ENCODE assay signal across 8 cellular contexts in the genomic region with DNA sequence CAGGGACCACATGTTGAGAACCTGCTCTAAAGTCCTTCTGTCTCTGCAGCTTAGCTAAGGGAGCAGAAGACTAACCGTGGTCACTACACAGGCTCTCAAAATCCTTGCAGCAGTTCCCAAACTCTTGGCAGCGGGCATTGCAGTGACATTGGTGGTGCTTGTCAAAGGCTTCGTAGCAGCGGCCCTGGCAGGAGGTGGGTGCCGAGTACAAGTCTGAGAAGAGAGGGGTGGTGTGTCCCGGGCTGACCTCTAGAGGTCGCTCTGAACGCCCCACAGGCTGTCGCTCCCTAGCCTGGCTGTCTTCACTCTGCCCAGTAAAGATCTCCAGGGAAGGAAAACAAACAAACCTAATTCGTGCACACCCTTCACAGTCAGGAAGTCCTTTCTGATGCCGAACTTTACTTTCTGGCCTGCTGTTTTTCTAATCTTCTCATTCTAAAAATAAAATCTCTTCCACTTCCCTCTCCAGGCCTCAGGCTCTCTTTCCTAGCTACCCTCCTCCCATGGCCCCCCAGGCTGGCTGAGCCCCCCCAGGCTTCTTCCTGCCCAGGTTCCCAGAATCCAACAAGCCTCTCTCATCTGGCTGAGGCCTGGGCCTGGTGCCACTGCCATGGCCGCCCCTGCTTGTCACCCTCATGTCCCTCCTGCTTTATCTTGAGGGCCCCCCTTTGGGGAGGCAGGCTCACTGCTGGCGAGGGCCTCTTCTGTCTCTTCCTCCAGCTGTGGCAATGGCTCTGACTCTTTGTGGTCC. TPM values are rescaled to one million over a fixed set of nuclear protein-coding genes. Genes with fewer than 3 reads are reported as not detected.
DNase-seq lines count a peak whose midpoint lies in the region; ATAC-seq, FAIRE-seq and TF ChIP-seq lines count a peak whose summit lies in the region.

No MANE protein-coding gene starts in this region.

- H3K9me3 Mint-ChIP-seq in chondrocyte (ENCODE audit: low read depth) = no peaks in the 10 kb centered on the region

- POLR2A ChIA-PET in A549 (lab: Yijun Ruan, JAX) = no interaction called here

- H3K27ac ChIP-seq in A549 (peak overlapping the region; percentile 42 to 50), WERI-Rb-1 (no peak overlapping the region), keratinocyte (ENCODE audit: control insufficient read depth, insufficient read depth, low read length) (no peak overlapping the region)

- H3K9me3 ChIP-seq in A549 (no peaks in the 10 kb centered on the region), WERI-Rb-1 (ENCODE audit: severe bottlenecking) (no peaks in the 10 kb centered on the region), keratinocyte (ENCODE audit: control insufficient read depth, low read depth, low read length) (no peaks in the 10 kb centered on the region)

- DNase-seq in A549 (ENCODE audit: low read depth in 1 of 2, low spot score in 1 of 2) (peak; percentile 83 to 91), NCI-H1694 (lab: John Stamatoyannopoulos, UW) (peak; percentile 67), WERI-Rb-1 (peak; percentile 83), chondrocyte (ENCODE audit: low spot score) (no peak), keratinocyte (ENCODE audit: low read depth, low spot score) (no peak), smooth muscle cell of the brain vasculature (ENCODE audit: low read depth, low spot score) (peak; percentile 75)
- no peak for DNase-seq in activated CD4-positive, CD25-positive, alpha-beta regulatory T cell (lab: John Stamatoyannopoulos, UW)

- H3K4me2 ChIP-seq in A549 (peak overlapping the region; percentile 45), keratinocyte (ENCODE audit: control insufficient read depth, extremely low read depth, insufficient read depth, low read depth, low read length) (no peak overlapping the region)

- H3K4me3 Mint-ChIP-seq in chondrocyte (ENCODE audit: unreplicated experiment) = peak overlapping the region; percentile 35

- no peak for TF ChIP-seq EP300 in A549 (IDR thresholded peaks at IDR 0.05)

- no peak overlapping the region for H3K9ac ChIP-seq in keratinocyte (ENCODE audit: control insufficient read depth, extremely low read depth, insufficient read depth, low read length)

- peak; percentile 55 for TF ChIP-seq CTCF in A549 (IDR thresholded peaks at IDR 0.05)
- peak; percentile 96 for TF ChIP-seq CTCF in WERI-Rb-1 (IDR thresholded peaks at IDR 0.05; ENCODE audit: low read depth, low read length)
- TF ChIP-seq CTCF in chondrocyte (IDR thresholded peaks at IDR 0.05) = peak; percentile 92
- peak; percentile 80 to 90 (median 86) for TF ChIP-seq CTCF in keratinocyte (optimal IDR thresholded peaks at IDR 0.05 in 1 of 3, IDR thresholded peaks at IDR 0.05 in 1 of 3, conservative IDR thresholded peaks at IDR 0.05 in 1 of 3; ENCODE audit: extremely low read depth in 1 of 3, insufficient read depth in 2 of 3, low read length in 3 of 3)

- H3K27ac Mint-ChIP-seq in chondrocyte (ENCODE audit: unreplicated experiment) = peak overlapping the region; percentile 89

- dilution Hi-C loops in keratinocyte (cut with MboI; ENCODE audit: extremely low pct_ligation_motif_present, low sequenced_read_pairs) = no loop called here

- TF ChIP-seq POLR2A in A549 (IDR thresholded peaks at IDR 0.05; ENCODE audit: low read length) = no peak

- peak; percentile 35 to 47; a peak in 3 of 5 replicates for TF ChIP-seq RAD21 in A549 (conservative IDR thresholded peaks at IDR 0.05 in 1 of 2, IDR thresholded peaks at IDR 0.05 in 1 of 2)

- H3K36me3 ChIP-seq in WERI-Rb-1 = no peaks in the 10 kb centered on the region
- no peaks in the 10 kb centered on the region for H3K36me3 ChIP-seq in keratinocyte (ENCODE audit: control insufficient read depth in 2 of 2, extremely low read depth in 1 of 2, insufficient read depth in 2 of 2, low read length in 2 of 2)

- ATAC-seq in A549 (peak; percentile 81 to 94), GM18868 (IDR thresholded peaks at IDR 0.05; ENCODE audit: unreplicated experiment) (peak; percentile 57)

- no peaks in the 10 kb centered on the region for H4K20me1 ChIP-seq in keratinocyte (ENCODE audit: control insufficient read depth, extremely low read depth, insufficient read depth, low read length)

- no peak overlapping the region for H2AFZ ChIP-seq in keratinocyte (ENCODE audit: control insufficient read depth, low read length)

- 33% methylated on average over 13 of the region's 13 CpGs for WGBS in A549 (ENCODE audit: missing lambda C conversion rate)

- CTCF ChIA-PET in A549 (lab: Yijun Ruan, JAX) = interaction anchor here (0.8 to 17.4 kb wide), 11 partner anchors 10 to 901 kb away, joined by 3 to 343 read pairs (median 28); a partner anchor contains a TSS

- no peaks in the 10 kb centered on the region for H3K79me2 ChIP-seq in keratinocyte (ENCODE audit: control insufficient read depth, insufficient read depth, low read length)

- H3K4me3 ChIP-seq in A549 (no peak overlapping the region), WERI-Rb-1 (ENCODE audit: low read depth, low read length) (no peak overlapping the region), keratinocyte (ENCODE audit: control insufficient read depth in 2 of 3, extremely low read depth in 1 of 3, insufficient read depth in 2 of 3, low read depth in 1 of 3, low read length in 3 of 3) (no peak overlapping the region)

- H3K9me1 ChIP-seq in keratinocyte (ENCODE audit: control insufficient read depth, extremely low read depth, insufficient read depth, low read length) = no peaks in the 10 kb centered on the region

- peaks cover 24% of the 10 kb centered on the region for H3K4me1 Mint-ChIP-seq in chondrocyte (ENCODE audit: low read depth)

- no peak for FAIRE-seq in A549 (lab: Jason Lieb, UNC)
- FAIRE-seq in keratinocyte (lab: Jason Lieb, UNC) = no peak

- H3K4me1 ChIP-seq in A549 (peaks cover 9% of the 10 kb centered on the region), keratinocyte (ENCODE audit: control insufficient read depth, extremely low read depth, insufficient read depth, low read length) (peaks cover 16% of the 10 kb centered on the region)

- H3K36me3 Mint-ChIP-seq in chondrocyte (ENCODE audit: low read depth) = no peaks in the 10 kb centered on the region

- H3K27me3 ChIP-seq in WERI-Rb-1 (ENCODE audit: insufficient read depth, low read depth, severe bottlenecking) (no peaks in the 10 kb centered on the region), keratinocyte (ENCODE audit: control insufficient read depth, extremely low read depth, insufficient read depth, low read length) (no peaks in the 10 kb centered on the region)

- no peaks in the 10 kb centered on the region for H3K27me3 Mint-ChIP-seq in chondrocyte (ENCODE audit: low read depth)

RNA-seq across cellular contexts. Expression of a gene that starts 7.7 kb away (rescaled TPM):
- polyA plus RNA-seq in A549 (2011; rRNA removed) (not detected in 2 replicates), A549 (2017; fragmentation: RNase III; extraction: RNeasy Plus Mini Kit Qiagen cat#74134 plus additional on column Dnase treatment) (not detected in 3 replicates), keratinocyte (0.28 to 0.35 TPM (median 0.33 TPM) in 3 replicates)
- polyA plus RNA-seq in A549 (2012; cell fraction: cytosol; rRNA removed) = not detected in 2 replicates
- polyA plus RNA-seq in A549 (2012; cell fraction: nucleus; rRNA removed) = 0.04 TPM in 1 of 2 replicates, not detected in the other
- polyA minus RNA-seq in A549 (2011; rRNA and poly(A)+ RNA removed) = not detected in 2 replicates
- not detected in 3 replicates for total RNA-seq in chondrocyte
- polyA plus RNA-seq in keratinocyte (2011; ENCODE audit: low read depth) = not detected
- polyA plus RNA-seq in keratinocyte (2011; cell fraction: cytosol; rRNA removed) = 0.04 TPM in 2 replicates
- polyA plus RNA-seq in keratinocyte (2011; cell fraction: nucleus; rRNA removed) = 0.83 and 0.99 TPM in 2 replicates
- 0.13 and 0.24 TPM in 2 replicates for polyA plus RNA-seq in keratinocyte (2012; ENCODE audit: low replicate concordance)
- 0.23 to 0.61 TPM in 2 of 3 replicates, not detected in the other for polyA minus RNA-seq in keratinocyte
- not detected for polyA minus RNA-seq in keratinocyte (2011; cell fraction: cytosol; rRNA and poly(A)+ RNA removed)
- 0.47 and 1.1 TPM in 2 replicates for polyA minus RNA-seq in keratinocyte (2011; cell fraction: nucleus; rRNA and poly(A)+ RNA removed)

RNA-seq across cellular contexts. Expression of a gene that starts 11.8 kb away (rescaled TPM):
- polyA plus RNA-seq in A549 (2011; rRNA removed) = 51.9 and 74.6 TPM in 2 replicates
- 12.1 and 13.0 TPM in 2 replicates for polyA plus RNA-seq in A549 (2012; cell fraction: cytosol; rRNA removed)
- polyA plus RNA-seq in A549 (2012; cell fraction: nucleus; rRNA removed) = 4.1 and 5.9 TPM in 2 replicates
- 49.1 to 51.6 TPM (median 49.5 TPM) in 3 replicates for polyA plus RNA-seq in A549 (2017; fragmentation: RNase III; extraction: RNeasy Plus Mini Kit Qiagen cat#74134 plus additional on column Dnase treatment)
- polyA minus RNA-seq in A549 (2011; rRNA and poly(A)+ RNA removed) = 8.4 and 11.0 TPM in 2 replicates
- 23.8 to 35.8 TPM (median 26.1 TPM) in 3 replicates for total RNA-seq in chondrocyte
- polyA plus RNA-seq in keratinocyte = 10.2 to 22.9 TPM (median 11.8 TPM) in 3 replicates
- polyA plus RNA-seq in keratinocyte (2011; ENCODE audit: low read depth) = 54.5 TPM
- polyA plus RNA-seq in keratinocyte (2011; cell fraction: cytosol; rRNA removed) = 9.6 and 19.9 TPM in 2 replicates
- 12.4 and 17.7 TPM in 2 replicates for polyA plus RNA-seq in keratinocyte (2011; cell fraction: nucleus; rRNA removed)
- polyA plus RNA-seq in keratinocyte (2012; ENCODE audit: low replicate concordance) = 10.8 and 16.3 TPM in 2 replicates
- polyA minus RNA-seq in keratinocyte = 0.39 to 10.7 TPM (median 3.2 TPM) in 3 replicates
- 3.8 TPM for polyA minus RNA-seq in keratinocyte (2011; cell fraction: cytosol; rRNA and poly(A)+ RNA removed)
- 5.4 and 12.2 TPM in 2 replicates for polyA minus RNA-seq in keratinocyte (2011; cell fraction: nucleus; rRNA and poly(A)+ RNA removed)

RNA-seq across cellular contexts. Expression of a gene that starts 41.1 kb away (rescaled TPM):
- polyA plus RNA-seq in A549 (2011; rRNA removed) (0.70 and 0.75 TPM in 2 replicates), A549 (2017; fragmentation: RNase III; extraction: RNeasy Plus Mini Kit Qiagen cat#74134 plus additional on column Dnase treatment) (0.69 to 0.89 TPM (median 0.88 TPM) in 3 replicates), keratinocyte (4.1 to 5.7 TPM (median 5.1 TPM) in 3 replicates)
- polyA plus RNA-seq in A549 (2012; cell fraction: cytosol; rRNA removed) = 0.69 and 0.70 TPM in 2 replicates
- 2.3 and 2.9 TPM in 2 replicates for polyA plus RNA-seq in A549 (2012; cell fraction: nucleus; rRNA removed)
- 1.8 and 2.2 TPM in 2 replicates for polyA minus RNA-seq in A549 (2011; rRNA and poly(A)+ RNA removed)
- 1.3 to 1.8 TPM (median 1.3 TPM) in 3 replicates for total RNA-seq in chondrocyte
- 2.2 TPM for polyA plus RNA-seq in keratinocyte (2011; ENCODE audit: low read depth)
- polyA plus RNA-seq in keratinocyte (2011; cell fraction: cytosol; rRNA removed) = 1.8 and 2.7 TPM in 2 replicates
- 13.1 and 17.2 TPM in 2 replicates for polyA plus RNA-seq in keratinocyte (2011; cell fraction: nucleus; rRNA removed)
- polyA plus RNA-seq in keratinocyte (2012; ENCODE audit: low replicate concordance) = 1.9 and 6.5 TPM in 2 replicates
- polyA minus RNA-seq in keratinocyte = 5.5 to 25.3 TPM (median 5.9 TPM) in 3 replicates
- polyA minus RNA-seq in keratinocyte (2011; cell fraction: cytosol; rRNA and poly(A)+ RNA removed) = 8.1 TPM
- polyA minus RNA-seq in keratinocyte (2011; cell fraction: nucleus; rRNA and poly(A)+ RNA removed) = 5.7 and 7.1 TPM in 2 replicates

RNA-seq across cellular contexts. Expression of a gene that starts 55.4 kb away (rescaled TPM):
- polyA plus RNA-seq in A549 (2011; rRNA removed) = 25.1 and 27.3 TPM in 2 replicates
- 27.5 and 39.0 TPM in 2 replicates for polyA plus RNA-seq in A549 (2012; cell fraction: cytosol; rRNA removed)
- polyA plus RNA-seq in A549 (2012; cell fraction: nucleus; rRNA removed) = 43.0 and 43.8 TPM in 2 replicates
- 32.6 to 35.2 TPM (median 33.3 TPM) in 3 replicates for polyA plus RNA-seq in A549 (2017; fragmentation: RNase III; extraction: RNeasy Plus Mini Kit Qiagen cat#74134 plus additional on column Dnase treatment)
- 37.7 and 42.9 TPM in 2 replicates for polyA minus RNA-seq in A549 (2011; rRNA and poly(A)+ RNA removed)
- total RNA-seq in chondrocyte = 11.4 to 18.4 TPM (median 11.5 TPM) in 3 replicates
- 7.8 to 15.3 TPM (median 8.1 TPM) in 3 replicates for polyA plus RNA-seq in keratinocyte
- 1.5 TPM for polyA plus RNA-seq in keratinocyte (2011; ENCODE audit: low read depth)
- 10.8 and 12.2 TPM in 2 replicates for polyA plus RNA-seq in keratinocyte (2011; cell fraction: cytosol; rRNA removed)
- 14.4 and 18.3 TPM in 2 replicates for polyA plus RNA-seq in keratinocyte (2011; cell fraction: nucleus; rRNA removed)
- 11.7 and 13.6 TPM in 2 replicates for polyA plus RNA-seq in keratinocyte (2012; ENCODE audit: low replicate concordance)
- polyA minus RNA-seq in keratinocyte = 12.8 to 29.3 TPM (median 16.5 TPM) in 3 replicates
- 16.5 TPM for polyA minus RNA-seq in keratinocyte (2011; cell fraction: cytosol; rRNA and poly(A)+ RNA removed)
- 5.4 and 5.8 TPM in 2 replicates for polyA minus RNA-seq in keratinocyte (2011; cell fraction: nucleus; rRNA and poly(A)+ RNA removed)

Comparison
In these comparisons a context has a peak if more than half of its experiments do, and no peak if none do; other contexts are left out.
1. DNase-seq: peak in A549 (2 of 2), NCI-H1694 (single experiment), WERI-Rb-1 (single experiment) and smooth muscle cell of the brain vasculature (single experiment); none in chondrocyte (single experiment), keratinocyte (single experiment) and activated CD4-positive, CD25-positive, alpha-beta regulatory T cell (0 of 4).
2. H3K27ac ChIP-seq: peak in A549 (2 of 2); none in WERI-Rb-1 (single experiment) and keratinocyte (single experiment).
3. Peak in every context shown above with its lines, with median percentiles within 50 percentile points of each other: CTCF ChIP-seq.